Comparison of ENCODE assay signal across 8 cellular contexts in genomic region chr16:18759598-18760520, GRCh38. TPM values are rescaled to one million over a fixed set of nuclear protein-coding genes. Genes with fewer than 3 reads are reported as not detected.
DNase-seq lines count a peak whose midpoint lies in the region; ATAC-seq and TF ChIP-seq lines count a peak whose summit lies in the region.
"Not testable (repeated sequence)": the region's sequence is repeated elsewhere in the genome, so short reads cannot be mapped to it uniquely, and the experiment has no call there.

No MANE protein-coding gene starts in this region.

- not testable (repeated sequence) for H3K36me3 Mint-ChIP-seq in CD14-positive monocyte; activated CD8-positive, alpha-beta T cell treated with anti-CD3 and anti-CD28 coated beads for 36 hours (ENCODE audit: low read depth)

- peak; percentile 55 for ATAC-seq in GM19351 (IDR thresholded peaks at IDR 0.05; ENCODE audit: unreplicated experiment)
- peak; percentile 49 for ATAC-seq in HG03442 (IDR thresholded peaks at IDR 0.05; ENCODE audit: unreplicated experiment)
- peak; percentile 92 for ATAC-seq in activated CD8-positive, alpha-beta T cell treated with anti-CD3 and anti-CD28 coated beads for 36 hours
- ATAC-seq in left colon, result peak; percentile 91

- intact Hi-C loops in CD14-positive monocyte (cut with micrococcal nuclease); activated CD8-positive, alpha-beta T cell treated with anti-CD3 and anti-CD28 coated beads for 36 hours (cut with micrococcal nuclease); left colon (cut with DNase I, micrococcal nuclease): not testable (repeated sequence)

- H3K4me1 Mint-ChIP-seq in CD14-positive monocyte, result not testable (repeated sequence)
- peaks cover 21% of the 10 kb centered on the region for H3K4me1 Mint-ChIP-seq in activated CD8-positive, alpha-beta T cell treated with anti-CD3 and anti-CD28 coated beads for 36 hours (ENCODE audit: low read depth)

- H3K27me3 Mint-ChIP-seq in CD14-positive monocyte (ENCODE audit: low read depth in 3 of 3); activated CD8-positive, alpha-beta T cell treated with anti-CD3 and anti-CD28 coated beads for 36 hours: not testable (repeated sequence)

- TF ChIP-seq CTCF in CD14-positive monocyte (IDR thresholded peaks at IDR 0.05) (peak; percentile 66), choroid plexus epithelial cell (conservative IDR thresholded peaks at IDR 0.05; ENCODE audit: low read depth, low read length) (peak; percentile 48)
- TF ChIP-seq CTCF in activated CD8-positive, alpha-beta T cell treated with anti-CD3 and anti-CD28 coated beads for 36 hours (IDR thresholded peaks at IDR 0.05), result peak; percentile 64

- DNase-seq in CD14-positive monocyte (ENCODE audit: low spot score), result not testable (repeated sequence)
- DNase-seq in NK-92 treated with Interleukin-12 subunit alpha and Interleukin-12 subunit beta, amount 100 ng/mL, for 24 hours (lab: John Stamatoyannopoulos, UW), result peak; percentile 11
- peak; percentile 75 for DNase-seq in activated CD8-positive, alpha-beta T cell treated with anti-CD3 and anti-CD28 coated beads for 36 hours
- DNase-seq in choroid plexus epithelial cell (ENCODE audit: low read depth) (peak; percentile 8), left colon (peak; percentile 23 to 36)
- DNase-seq in stimulated activated CD4-positive, alpha-beta T cell treated with anti-CD3 and anti-CD28 coated beads, Interleukin-15, amount 100 ng/mL, for 24 hours, result peak; percentile 45

- H3K27ac Mint-ChIP-seq in CD14-positive monocyte; activated CD8-positive, alpha-beta T cell treated with anti-CD3 and anti-CD28 coated beads for 36 hours: not testable (repeated sequence)

- not testable (repeated sequence) for H3K4me3 Mint-ChIP-seq in CD14-positive monocyte; activated CD8-positive, alpha-beta T cell treated with anti-CD3 and anti-CD28 coated beads for 36 hours

- CTCF ChIA-PET in activated CD8-positive, alpha-beta T cell treated with anti-CD3 and anti-CD28 coated beads for 36 hours (lab: Charles Lee), result not testable (repeated sequence)

- POLR2A ChIA-PET in activated CD8-positive, alpha-beta T cell treated with anti-CD3 and anti-CD28 coated beads for 36 hours (lab: Charles Lee), result not testable (repeated sequence)

- H3K9me3 Mint-ChIP-seq in CD14-positive monocyte; activated CD8-positive, alpha-beta T cell treated with anti-CD3 and anti-CD28 coated beads for 36 hours: not testable (repeated sequence)

- H3K4me3 ChIP-seq in choroid plexus epithelial cell (ENCODE audit: low read depth, low read length), result not testable (repeated sequence)

RNA-seq across cellular contexts. Expression of gene RPS15A, which starts 30.3 kb away (rescaled TPM):
- 1,000 to 10,000 TPM; 1,209 to 1,397 TPM for polyA plus RNA-seq in CD14-positive monocyte
- 1,000 to 10,000 TPM; 2,201 to 2,213 TPM for total RNA-seq in activated CD8-positive, alpha-beta T cell treated with anti-CD3 and anti-CD28 coated beads for 36 hours
- total RNA-seq in left colon, result 100 to 1,000 TPM; 843 to 969 TPM

RNA-seq across cellular contexts. Expression of gene ARL6IP1, which starts 41.5 kb away (rescaled TPM):
- 100 to 1,000 TPM; 142 to 158 TPM for polyA plus RNA-seq in CD14-positive monocyte
- 10 to 100 TPM; 97.0 to 97.3 TPM for total RNA-seq in activated CD8-positive, alpha-beta T cell treated with anti-CD3 and anti-CD28 coated beads for 36 hours
- 100 to 1,000 TPM; 139 to 140 TPM for total RNA-seq in left colon
